ENCODE assay signal across 1 cellular context in genomic region chr13:30569901-30570576, GRCh38.
TF ChIP-seq lines count a peak whose summit lies in the region.

No MANE protein-coding gene starts in this region.

TF ChIP-seq in K562, 482 proteins besides CTCF, POLR2A, EP300 and RAD21 (continued from another document):
- TF ChIP-seq JUND (IDR thresholded peaks at IDR 0.05; ENCODE audit: borderline replicate concordance, low read depth, low read length) (peak; percentile 45; the same call in 1 of the 2 replicates), JUND (tag; IDR thresholded peaks at IDR 0.05; ENCODE audit: borderline replicate concordance, low read depth, low read length) (peak; percentile 48; the same call in 1 of the 3 replicates), NCOA1 (IDR thresholded peaks at IDR 0.05; ENCODE audit: low read depth) (no peak), C11orf30 (IDR thresholded peaks at IDR 0.05; ENCODE audit: low read depth) (peak; percentile 32; the same call in 1 of the 2 replicates)
- TF ChIP-seq, protein P1, sequence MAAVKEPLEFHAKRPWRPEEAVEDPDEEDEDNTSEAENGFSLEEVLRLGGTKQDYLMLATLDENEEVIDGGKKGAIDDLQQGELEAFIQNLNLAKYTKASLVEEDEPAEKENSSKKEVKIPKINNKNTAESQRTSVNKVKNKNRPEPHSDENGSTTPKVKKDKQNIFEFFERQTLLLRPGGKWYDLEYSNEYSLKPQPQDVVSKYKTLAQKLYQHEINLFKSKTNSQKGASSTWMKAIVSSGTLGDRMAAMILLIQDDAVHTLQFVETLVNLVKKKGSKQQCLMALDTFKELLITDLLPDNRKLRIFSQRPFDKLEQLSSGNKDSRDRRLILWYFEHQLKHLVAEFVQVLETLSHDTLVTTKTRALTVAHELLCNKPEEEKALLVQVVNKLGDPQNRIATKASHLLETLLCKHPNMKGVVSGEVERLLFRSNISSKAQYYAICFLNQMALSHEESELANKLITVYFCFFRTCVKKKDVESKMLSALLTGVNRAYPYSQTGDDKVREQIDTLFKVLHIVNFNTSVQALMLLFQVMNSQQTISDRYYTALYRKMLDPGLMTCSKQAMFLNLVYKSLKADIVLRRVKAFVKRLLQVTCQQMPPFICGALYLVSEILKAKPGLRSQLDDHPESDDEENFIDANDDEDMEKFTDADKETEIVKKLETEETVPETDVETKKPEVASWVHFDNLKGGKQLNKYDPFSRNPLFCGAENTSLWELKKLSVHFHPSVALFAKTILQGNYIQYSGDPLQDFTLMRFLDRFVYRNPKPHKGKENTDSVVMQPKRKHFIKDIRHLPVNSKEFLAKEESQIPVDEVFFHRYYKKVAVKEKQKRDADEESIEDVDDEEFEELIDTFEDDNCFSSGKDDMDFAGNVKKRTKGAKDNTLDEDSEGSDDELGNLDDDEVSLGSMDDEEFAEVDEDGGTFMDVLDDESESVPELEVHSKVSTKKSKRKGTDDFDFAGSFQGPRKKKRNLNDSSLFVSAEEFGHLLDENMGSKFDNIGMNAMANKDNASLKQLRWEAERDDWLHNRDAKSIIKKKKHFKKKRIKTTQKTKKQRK (IDR thresholded peaks at IDR 0.05; ENCODE audit: borderline replicate concordance, low read depth, low read length) = no peak
